In the genomic region with DNA sequence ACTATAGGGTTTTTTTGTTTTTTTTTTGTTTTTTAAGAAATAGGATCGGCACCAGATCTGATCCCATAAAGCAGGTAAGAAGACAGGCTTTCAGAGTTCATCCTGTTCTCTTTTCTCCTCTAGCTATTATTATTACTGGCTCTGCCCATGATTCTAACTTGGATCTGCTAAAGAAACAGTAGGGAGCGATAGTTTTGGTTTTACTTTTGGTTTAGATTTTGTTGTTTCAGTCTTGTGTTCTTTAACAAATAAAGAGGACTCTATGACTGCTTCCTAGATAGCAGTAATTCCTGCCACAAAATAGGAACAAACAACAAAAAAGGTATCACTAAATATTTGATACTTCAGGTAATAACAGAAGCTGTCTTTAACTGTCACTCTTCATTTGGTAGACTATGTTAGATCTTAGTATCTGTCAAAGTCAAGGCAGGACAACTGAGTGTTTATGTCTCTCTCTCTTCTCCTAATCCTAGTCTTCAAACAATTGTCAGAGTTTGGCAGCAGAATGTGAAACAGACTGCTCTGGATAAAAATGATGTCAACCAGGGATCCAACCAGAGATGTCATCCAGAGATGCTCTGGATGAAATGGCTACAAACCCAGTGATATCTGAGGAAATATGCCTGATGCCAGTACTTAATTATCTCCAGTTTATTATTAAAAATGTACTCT, we compare ENCODE assay signal across 7 cellular contexts.
DNase-seq lines count a peak whose midpoint lies in the region; ATAC-seq lines count a peak whose summit lies in the region.

No MANE protein-coding gene starts in this region.

- ATAC-seq in GM19035 (IDR thresholded peaks at IDR 0.05; ENCODE audit: unreplicated experiment): peak; percentile 58
- ATAC-seq in HG03521 (IDR thresholded peaks at IDR 0.05; ENCODE audit: unreplicated experiment): peak; percentile 66
- ATAC-seq in stimulated activated naive B cell treated with anti-CD40 and anti-IgM and Interleukin-4, amounts not matched to agents 10 μg/mL and 1 μg/mL and 100 μg/mL, for 72 hours (replicated peaks): peak in 1 of 2 donors; percentile 48
- ATAC-seq in HG02763 (IDR thresholded peaks at IDR 0.05; ENCODE audit: unreplicated experiment): no peak
- ATAC-seq in esophagus mucosa: no peak

- H3K9me3 Mint-ChIP-seq in stimulated activated naive B cell treated with anti-CD40 and anti-IgM and Interleukin-4, amounts not matched to agents 10 μg/mL and 1 μg/mL and 100 μg/mL, for 72 hours: no peaks in the 10 kb centered on the region

- peaks cover 5 to 12% of the 10 kb centered on the region in 2 donors for H3K36me3 Mint-ChIP-seq in stimulated activated naive B cell treated with anti-CD40 and anti-IgM and Interleukin-4, amounts not matched to agents 10 μg/mL and 1 μg/mL and 100 μg/mL, for 72 hours

- H3K27ac Mint-ChIP-seq in stimulated activated naive B cell treated with anti-CD40 and anti-IgM and Interleukin-4, amounts not matched to agents 10 μg/mL and 1 μg/mL and 100 μg/mL, for 72 hours: peak overlapping the region; percentile 51

- DNase-seq in globus pallidus (ENCODE audit: low spot score): peak; percentile 57
- no peak for DNase-seq in stimulated activated naive B cell treated with anti-CD40 and anti-IgM and Interleukin-4, amounts not matched to agents 10 μg/mL and 1 μg/mL and 100 μg/mL, for 72 hours
- no peak for DNase-seq in NCI-H1092 (lab: John Stamatoyannopoulos, UW)

- H3K4me1 Mint-ChIP-seq in stimulated activated naive B cell treated with anti-CD40 and anti-IgM and Interleukin-4, amounts not matched to agents 10 μg/mL and 1 μg/mL and 100 μg/mL, for 72 hours: peaks cover 26 to 69% of the 10 kb centered on the region in 2 donors

- H3K27me3 Mint-ChIP-seq in stimulated activated naive B cell treated with anti-CD40 and anti-IgM and Interleukin-4, amounts not matched to agents 10 μg/mL and 1 μg/mL and 100 μg/mL, for 72 hours: no peaks in the 10 kb centered on the region

- peak overlapping the region; percentile 42 to 51 for H3K4me3 Mint-ChIP-seq in stimulated activated naive B cell treated with anti-CD40 and anti-IgM and Interleukin-4, amounts not matched to agents 10 μg/mL and 1 μg/mL and 100 μg/mL, for 72 hours

Comparison
In these comparisons a context has a peak if more than half of its experiments do, and no peak if none do; other contexts are left out.
1. ATAC-seq: peak in GM19035 (single experiment) and HG03521 (single experiment); none in HG02763 (single experiment) and esophagus mucosa (single experiment).